Comparison of ENCODE assay signal across 15 cellular contexts in genomic region chr3:124322966-124323365, GRCh38.
A peak's percentile ranks its signal among the peaks of the same experiment; 100 is the strongest.
DNase-seq lines count a peak whose midpoint lies in the region; ATAC-seq and TF ChIP-seq lines count a peak whose summit lies in the region.
"Had no signal": no experiment of that assay in that cellular context is flagged by ENCODE, and none has a peak within 500 bp of the region (broad histone marks: within the 10 kb centered on the region; RNA-seq: fewer than 3 reads in every experiment).

No MANE protein-coding gene starts in this region.

- peak; percentile 24 for DNase-seq in EH (ENCODE audit: low read depth)
- DNase-seq in NCI-H69 (lab: John Stamatoyannopoulos, UW): peak; percentile 82
- peak; percentile 48 to 59 for DNase-seq in fibroblast of lung (ENCODE audit: low read depth in 2 of 2)
- DNase-seq in NCI-H446 (lab: John Stamatoyannopoulos, UW): no peak
- DNase-seq: HCEC 1CT, NCI-H1048, NCI-H510A, T1000 had no signal

- H3K4me1 ChIP-seq in HEK293 (ENCODE audit: control insufficient read depth, insufficient read depth, low read length) (no peaks in the 10 kb centered on the region), fibroblast of lung (ENCODE audit: control insufficient read depth, extremely low read depth, insufficient read depth, low read length) (no peaks in the 10 kb centered on the region)

- POLR2A ChIA-PET in HEK293 (lab: Yijun Ruan, JAX): no interaction called here

- H2AFZ ChIP-seq in fibroblast of lung (ENCODE audit: low read length): no peak overlapping the region

- H3K36me3 ChIP-seq in HEK293 (ENCODE audit: control insufficient read depth in 2 of 2, insufficient read depth in 1 of 2, low read length in 2 of 2): no peaks in the 10 kb centered on the region
- no peaks in the 10 kb centered on the region for H3K36me3 ChIP-seq in fibroblast of lung (ENCODE audit: control insufficient read depth, insufficient read depth, low read length)

- no peaks in the 10 kb centered on the region for H3K79me2 ChIP-seq in fibroblast of lung (ENCODE audit: control insufficient read depth, insufficient read depth, low read length)

- TF ChIP-seq CTCF in HEK293 (tag by site-specific recombination; IDR thresholded peaks at IDR 0.05) (no peak), fibroblast of lung (conservative IDR thresholded peaks at IDR 0.05 in 1 of 2, IDR thresholded peaks at IDR 0.05 in 1 of 2; ENCODE audit: low read depth in 1 of 2, low read length in 2 of 2) (no peak)

- H3K27me3 ChIP-seq in fibroblast of lung (ENCODE audit: control insufficient read depth, insufficient read depth, low read length): peaks cover 3% of the 10 kb centered on the region
- H3K27me3 ChIP-seq: BLaER1 had no signal

- no peak for ATAC-seq in HG02938 (IDR thresholded peaks at IDR 0.05; ENCODE audit: unreplicated experiment)
- ATAC-seq in HG03521 (IDR thresholded peaks at IDR 0.05; ENCODE audit: unreplicated experiment): no peak
- ATAC-seq: K562 had no signal

- no peak overlapping the region for H3K4me2 ChIP-seq in fibroblast of lung (ENCODE audit: extremely low read depth, insufficient read depth, low read length)
- H3K4me2 ChIP-seq: BLaER1 had no signal

- CTCF ChIA-PET in HEK293 (lab: Yijun Ruan, JAX): no interaction called here

- H3K4me3 ChIP-seq in HEK293 (ENCODE audit: low read depth, low read length) (no peak overlapping the region), fibroblast of lung (replicated peaks in 1 of 4; ENCODE audit: control extremely low read depth in 1 of 4, insufficient read depth in 1 of 4, low read depth in 3 of 4, low read length in 4 of 4) (no peak overlapping the region)
- H3K4me3 ChIP-seq: BLaER1, K562 had no signal

- H3K9ac ChIP-seq in fibroblast of lung (ENCODE audit: insufficient read depth, low read length): no peak overlapping the region
- H3K9ac ChIP-seq: BLaER1 had no signal

- H3K9me3 ChIP-seq in HEK293 (ENCODE audit: control insufficient read depth, insufficient read depth, low read depth, low read length): no peaks in the 10 kb centered on the region
- no peaks in the 10 kb centered on the region for H3K9me3 ChIP-seq in fibroblast of lung (ENCODE audit: control insufficient read depth, insufficient read depth, low read depth, low read length)
- H3K9me3 ChIP-seq: BLaER1 had no signal

- no peak overlapping the region for H3K27ac ChIP-seq in HEK293 (ENCODE audit: extremely low read depth, low read depth, low read length)
- no peak overlapping the region for H3K27ac ChIP-seq in fibroblast of lung (ENCODE audit: insufficient read depth, low read length)
- H3K27ac ChIP-seq: BLaER1, HL-60, RWPE1 had no signal

- H4K20me1 ChIP-seq in fibroblast of lung (ENCODE audit: control insufficient read depth, extremely low read depth, insufficient read depth, low read length): no peaks in the 10 kb centered on the region
- H4K20me1 ChIP-seq: BLaER1 had no signal

TF ChIP-seq in HEK293, 187 proteins besides CTCF, POLR2A, EP300 and RAD21:
- no peak for TF ChIP-seq ZNF626 (tag by site-specific recombination; IDR thresholded peaks at IDR 0.05)
- peak; percentile 44 for TF ChIP-seq FEZF1 (tag by site-specific recombination; IDR thresholded peaks at IDR 0.05)
- no peak for TF ChIP-seq ZBTB1 (tag by site-specific recombination; IDR thresholded peaks at IDR 0.05)
- TF ChIP-seq GLI4 (tag by site-specific recombination; IDR thresholded peaks at IDR 0.05): no peak

Comparison
In these comparisons a context has a peak if more than half of its experiments do, and no peak if none do; other contexts are left out.
1. DNase-seq: peak in EH (single experiment), NCI-H69 (single experiment) and fibroblast of lung (2 of 2); none in NCI-H446 (0 of 2).